ENCODE assay signal across 2 cellular contexts in the genomic region with DNA sequence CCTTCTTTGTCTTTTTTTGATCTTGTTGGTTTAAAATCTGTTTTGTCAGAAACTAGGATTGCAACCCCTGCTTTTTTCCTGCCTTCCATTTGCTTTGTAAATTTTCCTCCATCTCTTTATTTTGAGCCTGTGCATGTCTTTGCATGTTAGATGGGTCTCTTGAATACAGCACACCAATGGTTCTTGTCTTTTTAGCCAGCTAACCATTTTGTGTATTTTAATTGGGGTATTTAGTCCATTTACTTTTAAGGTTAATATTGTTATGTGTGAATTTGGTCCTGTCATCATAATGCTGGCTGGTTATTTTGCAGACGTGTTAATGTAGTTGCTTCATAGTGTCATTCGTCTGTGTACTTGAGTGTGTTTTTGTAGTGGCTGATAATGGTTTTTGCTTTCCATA.
TF ChIP-seq lines count a peak whose summit lies in the region.

No MANE protein-coding gene starts in this region.

TF ChIP-seq in HepG2, 621 proteins besides CTCF, POLR2A, EP300 and RAD21:
- TF ChIP-seq FOXM1 (CRISPR knock-in tag; IDR thresholded peaks at IDR 0.05) (no peak), TCF7 (IDR thresholded peaks at IDR 0.05; ENCODE audit: low read depth) (no peak), ZNF33B (CRISPR knock-in tag; IDR thresholded peaks at IDR 0.05) (no peak), ZC3H13 (CRISPR knock-in tag; IDR thresholded peaks at IDR 0.05) (no peak), RORA (CRISPR knock-in tag; IDR thresholded peaks at IDR 0.05) (no peak), ZNF451 (CRISPR knock-in tag; IDR thresholded peaks at IDR 0.05) (no peak), ZNF567 (CRISPR knock-in tag; IDR thresholded peaks at IDR 0.05; ENCODE audit: borderline replicate concordance) (no peak), JUN (CRISPR knock-in tag; IDR thresholded peaks at IDR 0.05) (no peak)
TF ChIP-seq in HepG2: peak in this region for 0.

TF ChIP-seq in HEK293, 187 proteins besides CTCF, POLR2A, EP300 and RAD21:
- no peak for TF ChIP-seq ZNF416 (tag by site-specific recombination; IDR thresholded peaks at IDR 0.05)
- no peak for TF ChIP-seq KLF16 (tag by site-specific recombination; IDR thresholded peaks at IDR 0.05)
- TF ChIP-seq ZNF146 (tag by site-specific recombination; IDR thresholded peaks at IDR 0.05): no peak
- peak; percentile 95 for TF ChIP-seq SETDB1 (IDR thresholded peaks at IDR 0.05; ENCODE audit: insufficient read length, low read length)
- TF ChIP-seq ZNF560 (tag by site-specific recombination; IDR thresholded peaks at IDR 0.05; ENCODE audit: borderline replicate concordance): no peak
- no peak for TF ChIP-seq TRIM28 (IDR thresholded peaks at IDR 0.05; ENCODE audit: borderline replicate concordance, low read length)
- no peak for TF ChIP-seq ZNF214 (tag by site-specific recombination; IDR thresholded peaks at IDR 0.05; ENCODE audit: borderline replicate concordance)
